ENCODE assay signal across 8 cellular contexts in genomic region chr5:40833712-40834229, GRCh38. TPM values are rescaled to one million over a fixed set of nuclear protein-coding genes. Genes with fewer than 3 reads are reported as not detected.
DNase-seq lines count a peak whose midpoint lies in the region; ATAC-seq and TF ChIP-seq lines count a peak whose summit lies in the region.

No MANE protein-coding gene starts in this region.

- DNase-seq in GM23338 (ENCODE audit: low spot score) (no peak), glutamatergic neuron (no peak), AG08395 (ENCODE audit: low spot score) (no peak), nucleus accumbens (lab: John Stamatoyannopoulos, UW) (no peak), midbrain (lab: John Stamatoyannopoulos, UW) (no peak), COLO668 (lab: John Stamatoyannopoulos, UW; ENCODE audit: unreplicated experiment) (no peak)

- H3K36me3 Mint-ChIP-seq in GM23338 (ENCODE audit: low read depth) (peaks cover 67% of the 10 kb centered on the region), glutamatergic neuron (ENCODE audit: unreplicated experiment) (no peaks in the 10 kb centered on the region)

- H4K20me1 ChIP-seq in GM23338 (replicated peaks; ENCODE audit: insufficient read depth): peaks cover 41% of the 10 kb centered on the region

- no peaks in the 10 kb centered on the region for H3K9me2 ChIP-seq in GM23338 (ENCODE audit: insufficient read depth)

- H3K27ac Mint-ChIP-seq in GM23338: peak overlapping the region; percentile 100
- H3K27ac Mint-ChIP-seq in glutamatergic neuron (ENCODE audit: unreplicated experiment): peak overlapping the region; percentile 99

- peak overlapping the region; percentile 100 for H3K4me3 Mint-ChIP-seq in GM23338
- H3K4me3 Mint-ChIP-seq in glutamatergic neuron (ENCODE audit: unreplicated experiment): peak overlapping the region; percentile 95

- no peaks in the 10 kb centered on the region for H3K27me3 ChIP-seq in GM23338 (ENCODE audit: insufficient read depth)

- H3K79me2 ChIP-seq in GM23338 (replicated peaks; ENCODE audit: insufficient read depth): peaks cover 60% of the 10 kb centered on the region

- H3K4me1 Mint-ChIP-seq in GM23338 (peaks cover 42% of the 10 kb centered on the region), glutamatergic neuron (ENCODE audit: low read depth, unreplicated experiment) (peaks cover 8% of the 10 kb centered on the region)

- H2AFZ ChIP-seq in GM23338: no peak overlapping the region

- peak overlapping the region; percentile 97 for H3K4me2 ChIP-seq in GM23338

- no peak for ATAC-seq in GM23338

- peak overlapping the region; percentile 97 for H3K4me3 ChIP-seq in GM23338
- peak overlapping the region; percentile 100 for H3K4me3 ChIP-seq in WI38 (ENCODE audit: low read depth, low read length)
- peak overlapping the region; percentile 64 to 89 (median 73) for H3K4me3 ChIP-seq in skin epidermis

- H3K4me1 ChIP-seq in GM23338 (ENCODE audit: insufficient read depth): peaks cover 30% of the 10 kb centered on the region

- peaks cover 68% of the 10 kb centered on the region for H3F3A ChIP-seq in GM23338 (replicated peaks; ENCODE audit: low read depth)

- H3K27me3 Mint-ChIP-seq in GM23338 (ENCODE audit: insufficient read depth, low read depth, poor library complexity) (peaks cover 35% of the 10 kb centered on the region), glutamatergic neuron (ENCODE audit: unreplicated experiment) (peaks cover 16% of the 10 kb centered on the region)

- 0 out of 3 replicates have a peak, but pooled peaks cover 9% of the 10 kb centered on the region for H3K9me3 Mint-ChIP-seq in GM23338
- peaks cover 15% of the 10 kb centered on the region for H3K9me3 Mint-ChIP-seq in glutamatergic neuron (ENCODE audit: unreplicated experiment)

- no peak for TF ChIP-seq CTCF in GM23338 (conservative IDR thresholded peaks at IDR 0.05; ENCODE audit: low read depth in 2 of 2)
- no peak for TF ChIP-seq CTCF in WI38 (IDR thresholded peaks at IDR 0.05; ENCODE audit: low read depth, low read length)
- no peak for TF ChIP-seq CTCF in glutamatergic neuron (IDR thresholded peaks at IDR 0.05; ENCODE audit: partially characterized antibody, unreplicated experiment)

- H3K27ac ChIP-seq in GM23338 (ENCODE audit: low read depth): peak overlapping the region; percentile 99
- peak overlapping the region in 16 of 21 experiments; percentile 47 to 98 (median 95) for H3K27ac ChIP-seq in skin epidermis

- peaks cover 56% of the 10 kb centered on the region for H3K36me3 ChIP-seq in GM23338 (ENCODE audit: insufficient read depth)

TF ChIP-seq in GM23338, 12 proteins besides CTCF, POLR2A, EP300 and RAD21 (continues in another document):
- TF ChIP-seq JUNB (IDR thresholded peaks at IDR 0.05; ENCODE audit: unreplicated experiment) (no peak), ZNF331 (CRISPR knock-in tag; IDR thresholded peaks at IDR 0.05; ENCODE audit: low read depth) (no peak), POLR2AphosphoS5 (IDR thresholded peaks at IDR 0.05; ENCODE audit: low read depth) (no peak), EZH2phosphoT487 (IDR thresholded peaks at IDR 0.05; ENCODE audit: unreplicated experiment) (no peak), NANOG (IDR thresholded peaks at IDR 0.05; ENCODE audit: borderline replicate concordance) (no peak), EZH2 (IDR thresholded peaks at IDR 0.05; ENCODE audit: low read depth, unreplicated experiment) (no peak), CREB1 (CRISPR knock-in tag; IDR thresholded peaks at IDR 0.05; ENCODE audit: low read depth) (no peak), STAT1 (IDR thresholded peaks at IDR 0.05; ENCODE audit: unreplicated experiment) (no peak)
- TF ChIP-seq, protein P1, sequence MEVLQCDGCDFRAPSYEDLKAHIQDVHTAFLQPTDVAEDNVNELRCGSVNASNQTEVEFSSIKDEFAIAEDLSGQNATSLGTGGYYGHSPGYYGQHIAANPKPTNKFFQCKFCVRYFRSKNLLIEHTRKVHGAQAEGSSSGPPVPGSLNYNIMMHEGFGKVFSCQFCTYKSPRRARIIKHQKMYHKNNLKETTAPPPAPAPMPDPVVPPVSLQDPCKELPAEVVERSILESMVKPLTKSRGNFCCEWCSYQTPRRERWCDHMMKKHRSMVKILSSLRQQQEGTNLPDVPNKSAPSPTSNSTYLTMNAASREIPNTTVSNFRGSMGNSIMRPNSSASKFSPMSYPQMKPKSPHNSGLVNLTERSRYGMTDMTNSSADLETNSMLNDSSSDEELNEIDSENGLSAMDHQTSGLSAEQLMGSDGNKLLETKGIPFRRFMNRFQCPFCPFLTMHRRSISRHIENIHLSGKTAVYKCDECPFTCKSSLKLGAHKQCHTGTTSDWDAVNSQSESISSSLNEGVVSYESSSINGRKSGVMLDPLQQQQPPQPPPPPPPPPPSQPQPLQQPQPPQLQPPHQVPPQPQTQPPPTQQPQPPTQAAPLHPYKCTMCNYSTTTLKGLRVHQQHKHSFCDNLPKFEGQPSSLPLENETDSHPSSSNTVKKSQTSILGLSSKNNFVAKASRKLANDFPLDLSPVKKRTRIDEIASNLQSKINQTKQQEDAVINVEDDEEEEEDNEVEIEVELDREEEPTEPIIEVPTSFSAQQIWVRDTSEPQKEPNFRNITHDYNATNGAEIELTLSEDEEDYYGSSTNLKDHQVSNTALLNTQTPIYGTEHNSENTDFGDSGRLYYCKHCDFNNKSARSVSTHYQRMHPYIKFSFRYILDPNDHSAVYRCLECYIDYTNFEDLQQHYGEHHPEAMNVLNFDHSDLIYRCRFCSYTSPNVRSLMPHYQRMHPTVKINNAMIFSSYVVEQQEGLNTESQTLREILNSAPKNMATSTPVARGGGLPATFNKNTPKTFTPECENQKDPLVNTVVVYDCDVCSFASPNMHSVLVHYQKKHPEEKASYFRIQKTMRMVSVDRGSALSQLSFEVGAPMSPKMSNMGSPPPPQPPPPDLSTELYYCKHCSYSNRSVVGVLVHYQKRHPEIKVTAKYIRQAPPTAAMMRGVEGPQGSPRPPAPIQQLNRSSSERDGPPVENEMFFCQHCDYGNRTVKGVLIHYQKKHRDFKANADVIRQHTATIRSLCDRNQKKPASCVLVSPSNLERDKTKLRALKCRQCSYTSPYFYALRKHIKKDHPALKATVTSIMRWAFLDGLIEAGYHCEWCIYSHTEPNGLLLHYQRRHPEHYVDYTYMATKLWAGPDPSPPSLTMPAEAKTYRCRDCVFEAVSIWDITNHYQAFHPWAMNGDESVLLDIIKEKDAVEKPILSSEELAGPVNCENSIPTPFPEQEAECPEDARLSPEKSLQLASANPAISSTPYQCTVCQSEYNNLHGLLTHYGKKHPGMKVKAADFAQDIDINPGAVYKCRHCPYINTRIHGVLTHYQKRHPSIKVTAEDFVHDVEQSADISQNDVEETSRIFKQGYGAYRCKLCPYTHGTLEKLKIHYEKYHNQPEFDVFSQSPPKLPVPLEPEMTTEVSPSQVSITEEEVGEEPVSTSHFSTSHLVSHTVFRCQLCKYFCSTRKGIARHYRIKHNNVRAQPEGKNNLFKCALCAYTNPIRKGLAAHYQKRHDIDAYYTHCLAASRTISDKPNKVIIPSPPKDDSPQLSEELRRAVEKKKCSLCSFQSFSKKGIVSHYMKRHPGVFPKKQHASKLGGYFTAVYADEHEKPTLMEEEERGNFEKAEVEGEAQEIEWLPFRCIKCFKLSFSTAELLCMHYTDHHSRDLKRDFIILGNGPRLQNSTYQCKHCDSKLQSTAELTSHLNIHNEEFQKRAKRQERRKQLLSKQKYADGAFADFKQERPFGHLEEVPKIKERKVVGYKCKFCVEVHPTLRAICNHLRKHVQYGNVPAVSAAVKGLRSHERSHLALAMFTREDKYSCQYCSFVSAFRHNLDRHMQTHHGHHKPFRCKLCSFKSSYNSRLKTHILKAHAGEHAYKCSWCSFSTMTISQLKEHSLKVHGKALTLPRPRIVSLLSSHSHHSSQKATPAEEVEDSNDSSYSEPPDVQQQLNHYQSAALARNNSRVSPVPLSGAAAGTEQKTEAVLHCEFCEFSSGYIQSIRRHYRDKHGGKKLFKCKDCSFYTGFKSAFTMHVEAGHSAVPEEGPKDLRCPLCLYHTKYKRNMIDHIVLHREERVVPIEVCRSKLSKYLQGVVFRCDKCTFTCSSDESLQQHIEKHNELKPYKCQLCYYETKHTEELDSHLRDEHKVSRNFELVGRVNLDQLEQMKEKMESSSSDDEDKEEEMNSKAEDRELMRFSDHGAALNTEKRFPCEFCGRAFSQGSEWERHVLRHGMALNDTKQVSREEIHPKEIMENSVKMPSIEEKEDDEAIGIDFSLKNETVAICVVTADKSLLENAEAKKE (CRISPR knock-in tag; IDR thresholded peaks at IDR 0.05): no peak
- TF ChIP-seq, protein P2, sequence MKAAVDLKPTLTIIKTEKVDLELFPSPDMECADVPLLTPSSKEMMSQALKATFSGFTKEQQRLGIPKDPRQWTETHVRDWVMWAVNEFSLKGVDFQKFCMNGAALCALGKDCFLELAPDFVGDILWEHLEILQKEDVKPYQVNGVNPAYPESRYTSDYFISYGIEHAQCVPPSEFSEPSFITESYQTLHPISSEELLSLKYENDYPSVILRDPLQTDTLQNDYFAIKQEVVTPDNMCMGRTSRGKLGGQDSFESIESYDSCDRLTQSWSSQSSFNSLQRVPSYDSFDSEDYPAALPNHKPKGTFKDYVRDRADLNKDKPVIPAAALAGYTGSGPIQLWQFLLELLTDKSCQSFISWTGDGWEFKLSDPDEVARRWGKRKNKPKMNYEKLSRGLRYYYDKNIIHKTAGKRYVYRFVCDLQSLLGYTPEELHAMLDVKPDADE (IDR thresholded peaks at IDR 0.05): no peak

RNA-seq across cellular contexts. Expression of gene RPL37, which starts 1.3 kb away (rescaled TPM):
- total RNA-seq in GM23338 (2014; rRNA removed; shearing (Covaris generic)): 70.1 and 104 TPM in 2 replicates
- 3,283 and 3,957 TPM in 2 replicates for polyA plus RNA-seq in GM23338 (2016; fragmentation: Nextera tagmentation; extraction: Ambion mirVana)
- 840 TPM for total RNA-seq in glutamatergic neuron (ENCODE audit: unreplicated experiment)

RNA-seq across cellular contexts. Expression of gene CARD6, which starts 7.4 kb away (rescaled TPM):
- 0.23 and 0.45 TPM in 2 replicates for total RNA-seq in GM23338 (2014; rRNA removed; shearing (Covaris generic))
- polyA plus RNA-seq in GM23338 (2016; fragmentation: Nextera tagmentation; extraction: Ambion mirVana): 0.28 and 0.32 TPM in 2 replicates
- not detected for total RNA-seq in glutamatergic neuron (ENCODE audit: unreplicated experiment)

RNA-seq across cellular contexts. Expression of gene PRKAA1, which starts 35.6 kb away (rescaled TPM):
- total RNA-seq in GM23338 (2014; rRNA removed; shearing (Covaris generic)): 35.0 and 35.9 TPM in 2 replicates
- 7.8 and 10.3 TPM in 2 replicates for polyA plus RNA-seq in GM23338 (2016; fragmentation: Nextera tagmentation; extraction: Ambion mirVana)
- 49.0 TPM for total RNA-seq in glutamatergic neuron (ENCODE audit: unreplicated experiment)
